11 cellular contexts compared by ENCODE assay signal in genomic region chr12:108135627-108136026, GRCh38. TPM values are rescaled to one million over a fixed set of nuclear protein-coding genes. Genes with fewer than 3 reads are reported as not detected.
"Had no signal": no experiment of that assay in that cellular context is flagged by ENCODE, and none has a peak within 500 bp of the region (broad histone marks: within the 10 kb centered on the region; RNA-seq: fewer than 3 reads in every experiment).

No MANE protein-coding gene starts in this region.

- H3K9me3 ChIP-seq: HAP-1 had no signal

- DNase-seq: GM23248, GOT3, H7, H9, HCEC 1CT, HFFc6 had no signal

- H3K27ac ChIP-seq: GM23248 had no signal

- H3K4me1 ChIP-seq: HAP-1 had no signal

- H3K9ac ChIP-seq: GM23248 had no signal

- H3K4me2 ChIP-seq: GM23338 had no signal

- FAIRE-seq: H1, H54 had no signal

- H2AFZ ChIP-seq: GM23248, GM23338 had no signal

- ATAC-seq: HCT116 had no signal

- H3K36me3 ChIP-seq: HAP-1 had no signal

- H3K4me3 ChIP-seq: GM23248, GM23338, HAP-1 had no signal

RNA-seq across cellular contexts. Expression of gene WSCD2, which starts 6.5 kb away (rescaled TPM):
- total RNA-seq: GM23248, HFFc6 had no signal
- polyA plus RNA-seq: GM23248 had no signal
